11 cellular contexts compared by ENCODE assay signal in the genomic region with DNA sequence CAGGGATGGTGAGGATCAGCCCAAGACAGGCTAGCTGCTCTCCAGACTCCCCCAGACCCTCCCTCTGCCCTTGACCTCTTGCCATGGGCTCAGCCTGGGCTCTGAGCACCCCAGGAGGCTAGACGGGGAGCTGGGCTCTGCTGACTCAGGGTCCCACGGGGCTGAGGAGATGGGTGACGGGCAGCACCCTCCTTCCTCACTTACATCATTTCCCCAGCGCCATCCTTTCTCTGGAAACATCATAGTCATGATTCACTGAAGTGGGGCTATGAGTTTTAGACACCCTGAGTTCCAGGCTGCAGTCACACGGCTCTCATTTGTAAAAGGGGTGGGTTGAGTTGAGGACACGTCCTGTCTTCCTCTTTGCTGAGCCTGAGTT. TPM values are rescaled to one million over a fixed set of nuclear protein-coding genes. Genes with fewer than 3 reads are reported as not detected.
A peak's percentile ranks its signal among the peaks of the same experiment; 100 is the strongest.
DNase-seq lines count a peak whose midpoint lies in the region; ATAC-seq and TF ChIP-seq lines count a peak whose summit lies in the region.
"Had no signal": no experiment of that assay in that cellular context is flagged by ENCODE, and none has a peak within 500 bp of the region (broad histone marks: within the 10 kb centered on the region; RNA-seq: fewer than 3 reads in every experiment).

No MANE protein-coding gene starts in this region.

- no peak for TF ChIP-seq CTCF in GM12864 (IDR thresholded peaks at IDR 0.05; ENCODE audit: low read depth, low read length, missing control alignments)
- no peak for TF ChIP-seq CTCF in tibial artery (IDR thresholded peaks at IDR 0.05)

- intact Hi-C loops in tibial artery (cut with DNase I; ENCODE audit: low total_unique reads), result no loop called here

- peak overlapping the region; percentile 11 for H3K4me3 Mint-ChIP-seq in activated T-cell treated with anti-CD3 and anti-CD28 coated beads, Interleukin-2, amount 50 U/mL, for 4 hours

- H3K4me1 ChIP-seq in mucosa of rectum (ENCODE audit: control insufficient read depth in 2 of 2, insufficient read depth in 2 of 2, low read length in 2 of 2), result no peaks in the 10 kb centered on the region
- no peaks in the 10 kb centered on the region for H3K4me1 ChIP-seq in tibial artery

- DNase-seq in A172 (ENCODE audit: low spot score), result peak; percentile 30
- no peak for DNase-seq in GM12864 (ENCODE audit: low read depth)
- no peak for DNase-seq in activated T-cell treated with anti-CD3 and anti-CD28 coated beads, Interleukin-2, amount 50 U/mL, for 4 hours
- no peak for DNase-seq in tibial artery
- DNase-seq in SW 1271 (lab: John Stamatoyannopoulos, UW), result no peak
- DNase-seq in kidney tubule cell (ENCODE audit: low spot score), result no peak
- DNase-seq in NCI-H1417 treated with DMSO at 0.1 percent for 48 hours (lab: John Stamatoyannopoulos, UW), result no peak
- DNase-seq: central memory CD4-positive, alpha-beta T cell; foreskin melanocyte; NCI-H774 had no signal

- H3K9me3 ChIP-seq in mucosa of rectum (ENCODE audit: control insufficient read depth in 2 of 2, low read length in 2 of 2), result no peaks in the 10 kb centered on the region
- no peaks in the 10 kb centered on the region for H3K9me3 ChIP-seq in tibial artery

- H3K36me3 ChIP-seq in mucosa of rectum (ENCODE audit: control insufficient read depth in 2 of 2, insufficient read depth in 2 of 2, low read length in 2 of 2) (no peaks in the 10 kb centered on the region), tibial artery (no peaks in the 10 kb centered on the region)

- H3K4me3 ChIP-seq in GM12864 (ENCODE audit: low read depth, low read length) (peak overlapping the region; percentile 1), mucosa of rectum (ENCODE audit: low read length in 2 of 2) (no peak overlapping the region), tibial artery (no peak overlapping the region)

- no peaks in the 10 kb centered on the region for H3K9me3 Mint-ChIP-seq in activated T-cell treated with anti-CD3 and anti-CD28 coated beads, Interleukin-2, amount 50 U/mL, for 4 hours

- peak; percentile 31 for ATAC-seq in activated T-cell treated with anti-CD3 and anti-CD28 coated beads, Interleukin-2, amount 50 U/mL, for 4 hours

- H3K9ac ChIP-seq in mucosa of rectum (ENCODE audit: low read depth in 1 of 2, low read length in 2 of 2), result no peak overlapping the region

- peaks cover 12% of the 10 kb centered on the region for H3K27me3 Mint-ChIP-seq in activated T-cell treated with anti-CD3 and anti-CD28 coated beads, Interleukin-2, amount 50 U/mL, for 4 hours (ENCODE audit: low read depth)

- H3K36me3 Mint-ChIP-seq in activated T-cell treated with anti-CD3 and anti-CD28 coated beads, Interleukin-2, amount 50 U/mL, for 4 hours (ENCODE audit: insufficient read depth), result no peaks in the 10 kb centered on the region

- H3K27ac ChIP-seq in mucosa of rectum (ENCODE audit: low read depth in 2 of 2, low read length in 2 of 2) (peak overlapping the region; percentile 45 to 57), tibial artery (no peak overlapping the region)

- peaks cover 37% of the 10 kb centered on the region for H3K4me1 Mint-ChIP-seq in activated T-cell treated with anti-CD3 and anti-CD28 coated beads, Interleukin-2, amount 50 U/mL, for 4 hours (ENCODE audit: low read depth)

- no peaks in the 10 kb centered on the region for H3K27me3 ChIP-seq in mucosa of rectum (ENCODE audit: control insufficient read depth in 2 of 2, insufficient read depth in 2 of 2, low read length in 2 of 2)
- H3K27me3 ChIP-seq in tibial artery, result peaks cover 0 to 10% of the 10 kb centered on the region in 2 donors

RNA-seq across cellular contexts. Expression of gene ITGAX, which starts 3.0 kb away (rescaled TPM):
- 1.5 and 4.1 TPM in 2 replicates for total RNA-seq in A172 (2014; rRNA removed; shearing (Covaris generic))
- total RNA-seq in activated T-cell treated with anti-CD3 and anti-CD28 coated beads, Interleukin-2, amount 50 U/mL, for 4 hours, result 1 to 10 TPM in 2 of 3 donors, under 1 TPM in 1; 0.89 to 2.3 (median 2.2) TPM

RNA-seq across cellular contexts. Expression of gene ITGAD, which starts 41.2 kb away (rescaled TPM):
- total RNA-seq in A172 (2014; rRNA removed; shearing (Covaris generic)), result not detected in 2 replicates
- total RNA-seq in activated T-cell treated with anti-CD3 and anti-CD28 coated beads, Interleukin-2, amount 50 U/mL, for 4 hours, result under 1 TPM in 1 of 3 donors, not detected in 2; 0.16 TPM

Comparison
In these comparisons a context has a peak if more than half of its experiments do, and no peak if none do; other contexts are left out.
1. H3K27ac ChIP-seq: peak in mucosa of rectum (2 of 2); none in tibial artery (0 of 2).